9 cellular contexts compared by ENCODE assay signal in the genomic region with DNA sequence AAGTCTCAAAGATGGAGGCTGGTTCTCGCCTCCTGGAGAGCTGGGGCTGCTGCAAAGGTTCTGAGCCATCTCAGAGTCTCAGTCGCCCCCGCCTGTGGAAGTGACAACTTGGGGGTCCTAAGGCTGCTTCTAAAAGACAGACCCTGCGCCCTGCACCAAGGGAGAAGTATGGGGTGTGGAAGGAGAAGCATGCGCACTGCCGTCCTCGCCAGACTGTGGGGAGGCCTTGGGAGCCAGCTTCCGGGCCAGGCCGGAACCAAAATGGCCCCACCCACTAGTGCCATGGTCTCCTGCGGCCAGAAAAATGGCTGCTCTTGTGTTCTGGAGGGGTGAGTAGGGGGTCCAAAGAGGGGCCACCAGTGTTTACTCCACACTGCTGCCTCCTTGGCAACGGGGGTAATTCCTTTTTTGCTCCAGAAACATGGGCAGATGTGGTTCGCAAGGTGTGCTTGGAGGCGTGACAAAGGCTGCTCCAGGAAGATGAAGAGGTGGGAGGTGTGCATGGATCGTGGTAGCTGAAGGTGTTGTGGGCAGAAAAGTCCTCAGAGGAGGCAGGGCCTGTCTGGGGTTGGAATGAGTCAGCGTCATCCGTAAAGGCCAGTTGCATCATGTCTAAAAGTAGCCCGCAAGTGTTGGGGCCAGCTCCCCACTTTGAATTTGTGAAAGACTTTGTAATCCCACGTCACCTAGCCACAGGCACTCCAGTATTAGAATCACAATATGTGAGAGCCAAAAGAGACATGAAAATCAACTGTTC.
DNase-seq lines count a peak whose midpoint lies in the region; FAIRE-seq and TF ChIP-seq lines count a peak whose summit lies in the region.
"Had no signal": no experiment of that assay in that cellular context is flagged by ENCODE, and none has a peak within 500 bp of the region (broad histone marks: within the 10 kb centered on the region; RNA-seq: fewer than 3 reads in every experiment).

No MANE protein-coding gene starts in this region.

- DNase-seq in GM12892 (ENCODE audit: insufficient read length) (peak; percentile 46), NCI-H748 treated with DMSO at 0.1 percent for 48 hours (lab: John Stamatoyannopoulos, UW) (peak; percentile 94), glomerular visceral epithelial cell (ENCODE audit: extremely low spot score) (peak; percentile 64), retina (no peak), GM19239 (ENCODE audit: insufficient read length, low spot score) (no peak)
- DNase-seq in effector CD8-positive, alpha-beta T cell (lab: John Stamatoyannopoulos, UW), result no peak
- DNase-seq in activated CD4-positive, alpha-beta T cell treated with anti-CD3 and anti-CD28 coated beads for 1 hour, result no peak
- DNase-seq: tibial artery had no signal

- H3K4me3 ChIP-seq in HEK293 (ENCODE audit: low read depth, low read length), result no peak overlapping the region
- H3K4me3 ChIP-seq: tibial artery had no signal

- POLR2A ChIA-PET in HEK293 (lab: Yijun Ruan, JAX), result interaction anchor here (0.9 to 2.8 kb wide), 2 partner anchors 325 to 330 kb away, joined by 4 to 21 read pairs; a partner anchor contains a TSS

- TF ChIP-seq CTCF in HEK293 (tag by site-specific recombination; IDR thresholded peaks at IDR 0.05), result no peak

- H3K4me1 ChIP-seq in HEK293 (ENCODE audit: control insufficient read depth, insufficient read depth, low read length), result peaks cover 17% of the 10 kb centered on the region
- H3K4me1 ChIP-seq: tibial artery had no signal

- no peak for TF ChIP-seq POLR2A in GM12892 (IDR thresholded peaks at IDR 0.05; ENCODE audit: low read depth, low read length)

- CTCF ChIA-PET in HEK293 (lab: Yijun Ruan, JAX), result interaction anchor here (0.7 to 1.8 kb wide), 2 partner anchors 325 to 568 kb away, joined by 3 to 9 read pairs; no protein-coding TSS in a partner anchor

- peak overlapping the region; percentile 98 for H3K27ac ChIP-seq in HEK293 (ENCODE audit: extremely low read depth, low read depth, low read length)
- H3K27ac ChIP-seq: tibial artery had no signal

- H3K9me3 ChIP-seq in HEK293 (ENCODE audit: control insufficient read depth, insufficient read depth, low read depth, low read length), result no peaks in the 10 kb centered on the region
- H3K9me3 ChIP-seq: tibial artery had no signal

- FAIRE-seq in GM12892 (lab: Jason Lieb, UNC) (no peak), GM19239 (lab: Jason Lieb, UNC) (no peak)

- H3K36me3 ChIP-seq in HEK293 (ENCODE audit: control insufficient read depth in 2 of 2, insufficient read depth in 1 of 2, low read length in 2 of 2), result no peaks in the 10 kb centered on the region
- H3K36me3 ChIP-seq: tibial artery had no signal

TF ChIP-seq in HEK293, 187 proteins besides CTCF, POLR2A, EP300 and RAD21 (continues in another document):
- TF ChIP-seq, protein P1, sequence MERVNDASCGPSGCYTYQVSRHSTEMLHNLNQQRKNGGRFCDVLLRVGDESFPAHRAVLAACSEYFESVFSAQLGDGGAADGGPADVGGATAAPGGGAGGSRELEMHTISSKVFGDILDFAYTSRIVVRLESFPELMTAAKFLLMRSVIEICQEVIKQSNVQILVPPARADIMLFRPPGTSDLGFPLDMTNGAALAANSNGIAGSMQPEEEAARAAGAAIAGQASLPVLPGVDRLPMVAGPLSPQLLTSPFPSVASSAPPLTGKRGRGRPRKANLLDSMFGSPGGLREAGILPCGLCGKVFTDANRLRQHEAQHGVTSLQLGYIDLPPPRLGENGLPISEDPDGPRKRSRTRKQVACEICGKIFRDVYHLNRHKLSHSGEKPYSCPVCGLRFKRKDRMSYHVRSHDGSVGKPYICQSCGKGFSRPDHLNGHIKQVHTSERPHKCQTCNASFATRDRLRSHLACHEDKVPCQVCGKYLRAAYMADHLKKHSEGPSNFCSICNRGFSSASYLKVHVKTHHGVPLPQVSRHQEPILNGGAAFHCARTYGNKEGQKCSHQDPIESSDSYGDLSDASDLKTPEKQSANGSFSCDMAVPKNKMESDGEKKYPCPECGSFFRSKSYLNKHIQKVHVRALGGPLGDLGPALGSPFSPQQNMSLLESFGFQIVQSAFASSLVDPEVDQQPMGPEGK (tag by site-specific recombination; IDR thresholded peaks at IDR 0.05), result peak; percentile 96
- TF ChIP-seq ZNF324 (tag by site-specific recombination; IDR thresholded peaks at IDR 0.05) (0 out of 2 replicates have a peak, but pooled peaks have one; percentile 20), ZNF23 (tag by site-specific recombination; IDR thresholded peaks at IDR 0.05; ENCODE audit: borderline replicate concordance) (no peak), ZBTB20 (tag by site-specific recombination; IDR thresholded peaks at IDR 0.05) (peak; percentile 11; the same call in 1 of the 2 replicates), ZFHX2 (tag by site-specific recombination; conservative IDR thresholded peaks at IDR 0.05) (peak; percentile 90), ZNF335 (tag by site-specific recombination; conservative IDR thresholded peaks at IDR 0.05) (peak; percentile 21), MYNN (tag by site-specific recombination; IDR thresholded peaks at IDR 0.05; ENCODE audit: borderline replicate concordance) (peak; percentile 33; the same call in 1 of the 2 replicates), ZNF76 (tag by site-specific recombination; IDR thresholded peaks at IDR 0.05; ENCODE audit: borderline replicate concordance, low read depth) (no peak), ZBTB21 (tag by site-specific recombination; IDR thresholded peaks at IDR 0.05) (peak; percentile 80), YY2 (tag by site-specific recombination; IDR thresholded peaks at IDR 0.05) (peak; percentile 44; the same call in 1 of the 2 replicates), ZNF629 (tag by site-specific recombination; IDR thresholded peaks at IDR 0.05) (peak; percentile 94), SP2 (tag by site-specific recombination; IDR thresholded peaks at IDR 0.05) (peak; percentile 28; the same call in 1 of the 2 replicates), EGR2 (tag by site-specific recombination; IDR thresholded peaks at IDR 0.05; ENCODE audit: low read depth) (peak; percentile 92), ZNF184 (tag by site-specific recombination; IDR thresholded peaks at IDR 0.05) (no peak), BCL11B (tag by site-specific recombination; IDR thresholded peaks at IDR 0.05; ENCODE audit: low read depth) (no peak), ZNF585B (tag by site-specific recombination; IDR thresholded peaks at IDR 0.05) (no peak), GLIS1 (tag by site-specific recombination; IDR thresholded peaks at IDR 0.05) (peak; percentile 50; the same call in 1 of the 2 replicates), KLF9 (tag by site-specific recombination; IDR thresholded peaks at IDR 0.05; ENCODE audit: low read depth) (0 out of 2 replicates have a peak, but pooled peaks have one; percentile 37), SP3 (tag by site-specific recombination; IDR thresholded peaks at IDR 0.05) (peak; percentile 49; the same call in 1 of the 2 replicates), BCL11A (tag by site-specific recombination; IDR thresholded peaks at IDR 0.05; ENCODE audit: low read depth) (no peak), ZNF112 (tag by site-specific recombination; IDR thresholded peaks at IDR 0.05) (no peak)
- TF ChIP-seq, protein P2, sequence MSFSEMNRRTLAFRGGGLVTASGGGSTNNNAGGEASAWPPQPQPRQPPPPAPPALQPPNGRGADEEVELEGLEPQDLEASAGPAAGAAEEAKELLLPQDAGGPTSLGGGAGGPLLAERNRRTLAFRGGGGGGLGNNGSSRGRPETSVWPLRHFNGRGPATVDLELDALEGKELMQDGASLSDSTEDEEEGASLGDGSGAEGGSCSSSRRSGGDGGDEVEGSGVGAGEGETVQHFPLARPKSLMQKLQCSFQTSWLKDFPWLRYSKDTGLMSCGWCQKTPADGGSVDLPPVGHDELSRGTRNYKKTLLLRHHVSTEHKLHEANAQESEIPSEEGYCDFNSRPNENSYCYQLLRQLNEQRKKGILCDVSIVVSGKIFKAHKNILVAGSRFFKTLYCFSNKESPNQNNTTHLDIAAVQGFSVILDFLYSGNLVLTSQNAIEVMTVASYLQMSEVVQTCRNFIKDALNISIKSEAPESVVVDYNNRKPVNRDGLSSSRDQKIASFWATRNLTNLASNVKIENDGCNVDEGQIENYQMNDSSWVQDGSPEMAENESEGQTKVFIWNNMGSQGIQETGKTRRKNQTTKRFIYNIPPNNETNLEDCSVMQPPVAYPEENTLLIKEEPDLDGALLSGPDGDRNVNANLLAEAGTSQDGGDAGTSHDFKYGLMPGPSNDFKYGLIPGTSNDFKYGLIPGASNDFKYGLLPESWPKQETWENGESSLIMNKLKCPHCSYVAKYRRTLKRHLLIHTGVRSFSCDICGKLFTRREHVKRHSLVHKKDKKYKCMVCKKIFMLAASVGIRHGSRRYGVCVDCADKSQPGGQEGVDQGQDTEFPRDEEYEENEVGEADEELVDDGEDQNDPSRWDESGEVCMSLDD (tag by site-specific recombination; IDR thresholded peaks at IDR 0.05), result peak; percentile 65; the same call in 1 of the 2 replicates
- TF ChIP-seq, protein P3, sequence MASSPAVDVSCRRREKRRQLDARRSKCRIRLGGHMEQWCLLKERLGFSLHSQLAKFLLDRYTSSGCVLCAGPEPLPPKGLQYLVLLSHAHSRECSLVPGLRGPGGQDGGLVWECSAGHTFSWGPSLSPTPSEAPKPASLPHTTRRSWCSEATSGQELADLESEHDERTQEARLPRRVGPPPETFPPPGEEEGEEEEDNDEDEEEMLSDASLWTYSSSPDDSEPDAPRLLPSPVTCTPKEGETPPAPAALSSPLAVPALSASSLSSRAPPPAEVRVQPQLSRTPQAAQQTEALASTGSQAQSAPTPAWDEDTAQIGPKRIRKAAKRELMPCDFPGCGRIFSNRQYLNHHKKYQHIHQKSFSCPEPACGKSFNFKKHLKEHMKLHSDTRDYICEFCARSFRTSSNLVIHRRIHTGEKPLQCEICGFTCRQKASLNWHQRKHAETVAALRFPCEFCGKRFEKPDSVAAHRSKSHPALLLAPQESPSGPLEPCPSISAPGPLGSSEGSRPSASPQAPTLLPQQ (tag by site-specific recombination; IDR thresholded peaks at IDR 0.05), result peak; percentile 79
- TF ChIP-seq, protein P4, sequence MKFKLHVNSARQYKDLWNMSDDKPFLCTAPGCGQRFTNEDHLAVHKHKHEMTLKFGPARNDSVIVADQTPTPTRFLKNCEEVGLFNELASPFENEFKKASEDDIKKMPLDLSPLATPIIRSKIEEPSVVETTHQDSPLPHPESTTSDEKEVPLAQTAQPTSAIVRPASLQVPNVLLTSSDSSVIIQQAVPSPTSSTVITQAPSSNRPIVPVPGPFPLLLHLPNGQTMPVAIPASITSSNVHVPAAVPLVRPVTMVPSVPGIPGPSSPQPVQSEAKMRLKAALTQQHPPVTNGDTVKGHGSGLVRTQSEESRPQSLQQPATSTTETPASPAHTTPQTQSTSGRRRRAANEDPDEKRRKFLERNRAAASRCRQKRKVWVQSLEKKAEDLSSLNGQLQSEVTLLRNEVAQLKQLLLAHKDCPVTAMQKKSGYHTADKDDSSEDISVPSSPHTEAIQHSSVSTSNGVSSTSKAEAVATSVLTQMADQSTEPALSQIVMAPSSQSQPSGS (tag by site-specific recombination; IDR thresholded peaks at IDR 0.05; ENCODE audit: low read depth), result peak; percentile 85

Comparison
In these comparisons a context has a peak if more than half of its experiments do, and no peak if none do; other contexts are left out.
1. DNase-seq: peak in GM12892 (single experiment), NCI-H748 treated with DMSO at 0.1 percent for 48 hours (single experiment) and glomerular visceral epithelial cell (single experiment); none in effector CD8-positive, alpha-beta T cell (single experiment), retina (single experiment), GM19239 (single experiment) and activated CD4-positive, alpha-beta T cell treated with anti-CD3 and anti-CD28 coated beads for 1 hour (single experiment).